ENCODE assay signal across 17 cellular contexts in the genomic region with DNA sequence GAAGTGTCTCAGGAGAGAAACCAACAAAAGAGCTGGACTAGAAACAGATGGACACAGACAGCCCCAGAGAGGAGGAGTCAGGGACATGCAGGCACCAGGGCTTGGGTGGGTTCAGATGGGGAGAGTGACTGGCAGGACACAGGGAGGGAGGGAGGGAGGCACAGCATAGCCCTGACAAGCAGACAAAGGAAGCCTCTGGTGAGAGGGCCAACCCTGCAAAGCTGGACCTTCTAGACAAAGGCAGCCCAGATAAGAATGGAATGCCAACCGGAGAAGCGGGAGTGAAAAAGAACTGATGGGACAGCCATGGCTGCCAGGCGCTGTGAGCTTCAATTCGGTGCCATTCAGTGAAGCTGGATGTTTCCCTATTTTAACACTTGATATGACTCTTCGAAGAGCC.
"Had no signal": no experiment of that assay in that cellular context is flagged by ENCODE, and none has a peak within 500 bp of the region (broad histone marks: within the 10 kb centered on the region; RNA-seq: fewer than 3 reads in every experiment).

No MANE protein-coding gene starts in this region.

- H3K36me3 Mint-ChIP-seq: natural killer cell treated with Interleukin-12 subunit alpha and Interleukin-12 subunit beta and Interleukin-15 and Interleukin-18, amount 100 ng/mL, for 72 hours; stimulated activated naive B cell treated with anti-CD40 and anti-IgM and Interleukin-4, amounts not matched to agents 10 μg/mL and 1 μg/mL and 100 μg/mL, for 72 hours had no signal

- H3K36me3 ChIP-seq: ascending aorta, breast epithelium, gastroesophageal sphincter had no signal

- H2AFZ ChIP-seq: hepatocyte had no signal

- H3K4me2 ChIP-seq: hepatocyte had no signal

- H3K4me3 ChIP-seq: ascending aorta, breast epithelium, gastroesophageal sphincter, hepatocyte had no signal

- H3K9me3 ChIP-seq: ascending aorta, breast epithelium, gastroesophageal sphincter had no signal

- H3K4me1 ChIP-seq: ascending aorta, breast epithelium, gastroesophageal sphincter had no signal

- H3K4me1 Mint-ChIP-seq: activated CD4-positive, alpha-beta T cell treated with anti-CD3 and anti-CD28 coated beads, Interleukin-2, amount 10 ng/mL, durations not matched to agents 7 days and 5 days; stimulated activated naive B cell treated with anti-CD40 and anti-IgM and Interleukin-4, amounts not matched to agents 10 μg/mL and 1 μg/mL and 100 μg/mL, for 72 hours had no signal

- DNase-seq: activated CD4-positive, alpha-beta T cell treated with anti-CD3 and anti-CD28 coated beads, Interleukin-2, amount 10 ng/mL, durations not matched to agents 7 days and 5 days; activated CD4-positive, CD25-positive, alpha-beta regulatory T cell; activated naive CD4-positive, alpha-beta T cell treated with Interleukin-2 at 50 U/mL for 16 hours; kidney; left ventricle myocardium superior; mesenchymal stem cell; stimulated activated CD4-positive, alpha-beta T cell treated with anti-CD3 and anti-CD28 coated beads, Interleukin-15, amount 100 ng/mL, for 24 hours; stimulated activated CD4-positive, alpha-beta T cell treated with anti-CD3 and anti-CD28 coated beads, Interleukin-4, amount 100 ng/mL, for 1 hour; stimulated activated naive B cell treated with anti-CD40 and anti-IgM and Interleukin-4, amounts not matched to agents 10 μg/mL and 1 μg/mL and 100 μg/mL, for 72 hours; SW 1271; trophoblast cell had no signal

- H3K27ac Mint-ChIP-seq: activated CD4-positive, alpha-beta T cell treated with anti-CD3 and anti-CD28 coated beads, Interleukin-2, amount 10 ng/mL, durations not matched to agents 7 days and 5 days; natural killer cell treated with Interleukin-12 subunit alpha and Interleukin-12 subunit beta and Interleukin-15 and Interleukin-18, amount 100 ng/mL, for 72 hours; stimulated activated naive B cell treated with anti-CD40 and anti-IgM and Interleukin-4, amounts not matched to agents 10 μg/mL and 1 μg/mL and 100 μg/mL, for 72 hours; T-helper 2 cell treated with Interferon-gamma antibody and Interleukin-4, amounts not matched to agents 5 μg/mL and 100 μg/mL, for 36 hours had no signal

- H3K4me3 Mint-ChIP-seq: activated CD4-positive, alpha-beta T cell treated with anti-CD3 and anti-CD28 coated beads, Interleukin-2, amount 10 ng/mL, durations not matched to agents 7 days and 5 days; natural killer cell treated with Interleukin-12 subunit alpha and Interleukin-12 subunit beta and Interleukin-15 and Interleukin-18, amount 100 ng/mL, for 72 hours; stimulated activated naive B cell treated with anti-CD40 and anti-IgM and Interleukin-4, amounts not matched to agents 10 μg/mL and 1 μg/mL and 100 μg/mL, for 72 hours; T-helper 2 cell treated with Interferon-gamma antibody and Interleukin-4, amounts not matched to agents 5 μg/mL and 100 μg/mL, for 36 hours had no signal

- H3K27ac ChIP-seq: ascending aorta, breast epithelium, gastroesophageal sphincter, hepatocyte had no signal

- H3K9me3 Mint-ChIP-seq: activated CD4-positive, alpha-beta T cell treated with anti-CD3 and anti-CD28 coated beads, Interleukin-2, amount 10 ng/mL, durations not matched to agents 7 days and 5 days; natural killer cell treated with Interleukin-12 subunit alpha and Interleukin-12 subunit beta and Interleukin-15 and Interleukin-18, amount 100 ng/mL, for 72 hours; stimulated activated naive B cell treated with anti-CD40 and anti-IgM and Interleukin-4, amounts not matched to agents 10 μg/mL and 1 μg/mL and 100 μg/mL, for 72 hours; T-helper 2 cell treated with Interferon-gamma antibody and Interleukin-4, amounts not matched to agents 5 μg/mL and 100 μg/mL, for 36 hours had no signal

- H3K27me3 Mint-ChIP-seq: activated CD4-positive, alpha-beta T cell treated with anti-CD3 and anti-CD28 coated beads, Interleukin-2, amount 10 ng/mL, durations not matched to agents 7 days and 5 days had no signal

- H3K27me3 ChIP-seq: ascending aorta had no signal
